18 cellular contexts compared by ENCODE assay signal in genomic region chr1:107590895-107591622, GRCh38.
DNase-seq lines count a peak whose midpoint lies in the region; ATAC-seq and TF ChIP-seq lines count a peak whose summit lies in the region.
"Had no signal": no experiment of that assay in that cellular context is flagged by ENCODE, and none has a peak within 500 bp of the region (broad histone marks: within the 10 kb centered on the region; RNA-seq: fewer than 3 reads in every experiment).

No MANE protein-coding gene starts in this region.

- H3K36me3 Mint-ChIP-seq in mesothelial cell of epicardium = no peaks in the 10 kb centered on the region
- H3K36me3 Mint-ChIP-seq: brain had no signal

- intact Hi-C loops in left ventricle myocardium superior (cut with micrococcal nuclease) = no loop called here

- H3K27ac Mint-ChIP-seq in mesothelial cell of epicardium = no peak overlapping the region
- H3K27ac Mint-ChIP-seq: brain; CD4-positive, alpha-beta T cell; progenitor cell of endocrine pancreas; T-helper 17 cell had no signal

- peak; percentile 42 for DNase-seq in SIG-M5 treated with dmso at 0.1 percent for 504 hours (lab: John Stamatoyannopoulos, UW; ENCODE audit: unreplicated experiment)
- no peak for DNase-seq in SIG-M5 (lab: John Stamatoyannopoulos, UW)
- peak; percentile 65 for DNase-seq in RPMI8226
- no peak for DNase-seq in T-helper 2 cell
- no peak for DNase-seq in left ventricle myocardium superior
- DNase-seq in mesothelial cell of epicardium (ENCODE audit: low spot score in 2 of 2, unreplicated experiment in 2 of 2) = no peak
- DNase-seq: activated naive CD4-positive, alpha-beta T cell treated with anti-CD3 and anti-CD28 coated beads, Interleukin-2, amount 50 U/mL, for 16 hours; CD4-positive, alpha-beta T cell; DMS79 treated with DMSO at 0.1 percent for 48 hours; esophagus squamous epithelium; NCI-H1930; NCI-H510A treated with DMSO at 0.1 percent for 48 hours; stimulated activated CD4-positive, alpha-beta T cell treated with anti-CD3 and anti-CD28 coated beads, Interleukin-12 subunit alpha, Interleukin-12 subunit beta, amount 100 ng/mL, for 4 hours; T-helper 17 cell had no signal

- H3K4me3 Mint-ChIP-seq in mesothelial cell of epicardium = no peak overlapping the region
- H3K4me3 Mint-ChIP-seq: brain; CD4-positive, alpha-beta T cell; T-helper 17 cell had no signal

- peak; percentile 84 for ATAC-seq in HG03025 (IDR thresholded peaks at IDR 0.05; ENCODE audit: low FRiP score, unreplicated experiment)
- no peak for ATAC-seq in left ventricle myocardium superior
- ATAC-seq in GM19324 (IDR thresholded peaks at IDR 0.05; ENCODE audit: low FRiP score, unreplicated experiment) = no peak
- ATAC-seq: T-helper 17 cell had no signal

- H3K9me3 Mint-ChIP-seq in mesothelial cell of epicardium = no peaks in the 10 kb centered on the region
- H3K9me3 Mint-ChIP-seq: CD4-positive, alpha-beta T cell had no signal

- H3K4me1 Mint-ChIP-seq in mesothelial cell of epicardium = peaks cover 14% of the 10 kb centered on the region
- H3K4me1 Mint-ChIP-seq: brain had no signal

- H3K27me3 Mint-ChIP-seq in mesothelial cell of epicardium (ENCODE audit: low read depth) = no peaks in the 10 kb centered on the region
- H3K27me3 Mint-ChIP-seq: brain; CD4-positive, alpha-beta T cell; T-helper 17 cell had no signal

- TF ChIP-seq CTCF in mesothelial cell of epicardium (IDR thresholded peaks at IDR 0.05; ENCODE audit: unreplicated experiment) = no peak

Comparison
In these comparisons a context has a peak if more than half of its experiments do, and no peak if none do; other contexts are left out.
1. DNase-seq: peak in SIG-M5 treated with dmso at 0.1 percent for 504 hours (single experiment) and RPMI8226 (single experiment); none in SIG-M5 (single experiment), T-helper 2 cell (0 of 5), left ventricle myocardium superior (single experiment) and mesothelial cell of epicardium (0 of 2).